8 cellular contexts compared by ENCODE assay signal in genomic region chr17:9644910-9645751, GRCh38. TPM values are rescaled to one million over a fixed set of nuclear protein-coding genes. Genes with fewer than 3 reads are reported as not detected.
DNase-seq lines count a peak whose midpoint lies in the region; ATAC-seq and TF ChIP-seq lines count a peak whose summit lies in the region.

TSS of gene USP43 (plus strand) at chr17:9645517. CDS start at chr17:9645633, 116 bp downstream.

- H3K4me3 ChIP-seq in BJ (ENCODE audit: low read depth, low read length) (peak within 1 kb of the TSS; percentile 48), OCI-LY1 (ENCODE audit: low read depth, low read length, poor library complexity, severe bottlenecking) (peak within 1 kb of the TSS; percentile 49), brain microvascular endothelial cell (ENCODE audit: low read depth, low read length) (peak within 1 kb of the TSS; percentile 58)

- CTCF ChIA-PET in BJ (lab: Yijun Ruan, JAX): no interaction called here

- POLR2A ChIA-PET in BJ (lab: Charles Lee): no interaction called here

- H3K27me3 ChIP-seq in BJ (ENCODE audit: control insufficient read depth, insufficient read depth, low read length) (no peaks in the 10 kb centered on the region; the same call in 1 of the 2 replicates), OCI-LY1 (ENCODE audit: insufficient read depth, low read length) (no peaks in the 10 kb centered on the region), brain microvascular endothelial cell (replicated peaks) (peaks cover 4% of the 10 kb centered on the region)

- H3K27ac ChIP-seq in OCI-LY1 (ENCODE audit: low read depth, low read length, poor library complexity, severe bottlenecking) (no peak within 1 kb of the TSS), brain microvascular endothelial cell (no peak within 1 kb of the TSS)

- H2AFZ ChIP-seq in OCI-LY1 (ENCODE audit: low read length): no peak within 1 kb of the TSS

- H3K36me3 ChIP-seq in BJ (ENCODE audit: control insufficient read depth, insufficient read depth, low read length): no peaks in the 10 kb centered on the region
- no peaks in the 10 kb centered on the region for H3K36me3 ChIP-seq in OCI-LY1 (ENCODE audit: insufficient read depth, low read length)
- H3K36me3 ChIP-seq in brain microvascular endothelial cell (replicated peaks): no peaks in the 10 kb centered on the region

- no peak for TF ChIP-seq CTCF in BJ (IDR thresholded peaks at IDR 0.05; ENCODE audit: insufficient read depth, low read depth, low read length)
- TF ChIP-seq CTCF in OCI-LY1 (IDR thresholded peaks at IDR 0.05; ENCODE audit: low read length): no peak
- TF ChIP-seq CTCF in brain microvascular endothelial cell (IDR thresholded peaks at IDR 0.05; ENCODE audit: low read depth, low read length, missing control alignments): no peak

- peak within 1 kb of the TSS; percentile 21; the same call in 1 of the 2 replicates for H3K9ac ChIP-seq in OCI-LY1 (ENCODE audit: low read length)

- no peak for DNase-seq in BJ (ENCODE audit: low read depth)
- DNase-seq in brain microvascular endothelial cell: no peak
- peak; percentile 84 for DNase-seq in kidney tubule cell (ENCODE audit: low spot score)
- DNase-seq in stimulated activated CD8-positive, alpha-beta memory T cell treated with anti-CD3 and anti-CD28 coated beads, Interleukin-7, amount 100 ng/mL, for 48 hours (ENCODE audit: extremely low read depth in 1 of 2, low read depth in 1 of 2): peak; percentile 6 to 39

- H4K20me1 ChIP-seq in OCI-LY1 (ENCODE audit: insufficient read depth, low read length): no peaks in the 10 kb centered on the region

- H3K79me2 ChIP-seq in OCI-LY1 (ENCODE audit: insufficient read depth, low read length): no peaks in the 10 kb centered on the region

- no peaks in the 10 kb centered on the region for H3K4me1 ChIP-seq in OCI-LY1 (ENCODE audit: insufficient read depth, low read length, severe bottlenecking)

- no peaks in the 10 kb centered on the region for H3K9me3 ChIP-seq in OCI-LY1 (ENCODE audit: low read length)

- no peaks in the 10 kb centered on the region for H3F3A ChIP-seq in OCI-LY1 (ENCODE audit: insufficient read depth, low read length)

- in situ Hi-C loops in brain microvascular endothelial cell (cut with HindIII; ENCODE audit: low pct_ligation_motif_present, low sequenced_read_pairs): no loop called here

- ATAC-seq in GM18907 (IDR thresholded peaks at IDR 0.05; ENCODE audit: unreplicated experiment) (peak; percentile 47), HG02885 (IDR thresholded peaks at IDR 0.05; ENCODE audit: poor library complexity, unreplicated experiment) (no peak), GM19452 (IDR thresholded peaks at IDR 0.05; ENCODE audit: unreplicated experiment) (no peak)

- H3K9me2 ChIP-seq in OCI-LY1 (ENCODE audit: low read depth, low read length): no peaks in the 10 kb centered on the region

- peak within 1 kb of the TSS; percentile 59 for H3K4me2 ChIP-seq in OCI-LY1 (ENCODE audit: low read length)

RNA-seq across cellular contexts. Expression of gene USP43, which starts in this region (rescaled TPM):
- polyA plus RNA-seq in BJ (2011; rRNA removed): 0.16 and 0.23 TPM in 2 replicates
- 0.28 TPM in 1 of 2 replicates, not detected in the other for polyA minus RNA-seq in BJ (2011; rRNA and poly(A)+ RNA removed)

Comparison
In these comparisons a context has a peak if more than half of its experiments do, and no peak if none do; other contexts are left out.
1. DNase-seq: peak in kidney tubule cell (single experiment) and stimulated activated CD8-positive, alpha-beta memory T cell treated with anti-CD3 and anti-CD28 coated beads, Interleukin-7, amount 100 ng/mL, for 48 hours (2 of 2); none in BJ (single experiment) and brain microvascular endothelial cell (single experiment).
2. Peak in every context shown above with its lines, with median percentiles within 50 percentile points of each other: H3K4me3 ChIP-seq.